In genomic region chr6:42103218-42103617, GRCh38 we compare ENCODE assay signal across 15 cellular contexts. TPM values are rescaled to one million over a fixed set of nuclear protein-coding genes. Genes with fewer than 3 reads are reported as not detected.
DNase-seq lines count a peak whose midpoint lies in the region; ATAC-seq, FAIRE-seq and TF ChIP-seq lines count a peak whose summit lies in the region.
"Had no signal": no experiment of that assay in that cellular context is flagged by ENCODE, and none has a peak within 500 bp of the region (broad histone marks: within the 10 kb centered on the region; RNA-seq: fewer than 3 reads in every experiment).

No MANE protein-coding gene starts in this region.

- H2AFZ ChIP-seq in hepatocyte = no peak overlapping the region

- H3K27me3 Mint-ChIP-seq in activated CD4-positive, alpha-beta T cell treated with anti-CD3 and anti-CD28 coated beads for 36 hours = peaks cover 2% of the 10 kb centered on the region

- H3K4me3 Mint-ChIP-seq in activated CD4-positive, alpha-beta T cell treated with anti-CD3 and anti-CD28 coated beads for 36 hours = peak overlapping the region; percentile 61

- no peaks in the 10 kb centered on the region for H3K36me3 Mint-ChIP-seq in activated CD4-positive, alpha-beta T cell treated with anti-CD3 and anti-CD28 coated beads for 36 hours (ENCODE audit: low read depth)

- H3K4me2 ChIP-seq in hepatocyte = peak overlapping the region; percentile 68

- H3K27ac Mint-ChIP-seq in activated CD4-positive, alpha-beta T cell treated with anti-CD3 and anti-CD28 coated beads for 36 hours = no peak overlapping the region

- CTCF ChIA-PET in activated CD4-positive, alpha-beta T cell treated with anti-CD3 and anti-CD28 coated beads for 36 hours (lab: Charles Lee) = interaction anchor here (0.6 to 2.5 kb wide), 20 partner anchors 7 to 429 kb away, joined by 3 to 16 read pairs (median 6); no protein-coding TSS in a partner anchor
- CTCF ChIA-PET in RWPE1 (lab: Yijun Ruan, JAX) = interaction anchor here (0.6 kb wide), 1 partner anchor 93 kb away, joined by 3 read pairs; no protein-coding TSS in a partner anchor

- TF ChIP-seq CTCF in RWPE1 (conservative IDR thresholded peaks at IDR 0.05; ENCODE audit: low read depth) (no peak), hepatocyte (IDR thresholded peaks at IDR 0.05; ENCODE audit: poor library complexity) (no peak), omental fat pad (IDR thresholded peaks at IDR 0.05) (no peak)

- no peaks in the 10 kb centered on the region for H3K36me3 ChIP-seq in hepatocyte (replicated peaks; ENCODE audit: insufficient read depth, low read depth)
- H3K36me3 ChIP-seq in small intestine (ENCODE audit: control insufficient read depth in 2 of 2, insufficient read depth in 2 of 2, low read length in 2 of 2) = peaks cover 0 to 9% of the 10 kb centered on the region in 2 donors
- H3K36me3 ChIP-seq: gastroesophageal sphincter, WERI-Rb-1 had no signal

- H3K9me3 Mint-ChIP-seq in activated CD4-positive, alpha-beta T cell treated with anti-CD3 and anti-CD28 coated beads for 36 hours (ENCODE audit: low read depth) = no peaks in the 10 kb centered on the region

- 62% methylated on average over 8 of the region's 8 CpGs for WGBS in hepatocyte (ENCODE audit: low lambda C conversion rate, missing lambda C conversion rate)
- WGBS in small intestine, 3 donors = 22 to 63% (median 43%) methylated on average over 8 of the region's 8 CpGs

- peaks cover 59% of the 10 kb centered on the region for H3K4me1 ChIP-seq in hepatocyte (ENCODE audit: insufficient read depth)
- H3K4me1 ChIP-seq in small intestine (ENCODE audit: control insufficient read depth in 2 of 2, insufficient read depth in 1 of 2, low read depth in 1 of 2, low read length in 1 of 2) = peaks cover 5 to 8% of the 10 kb centered on the region in 2 donors

- H3K9me3 ChIP-seq in hepatocyte (ENCODE audit: low read depth) (no peaks in the 10 kb centered on the region), small intestine (ENCODE audit: control insufficient read depth, low read depth) (no peaks in the 10 kb centered on the region)
- H3K9me3 ChIP-seq: body of pancreas, gastroesophageal sphincter had no signal

- no peak for ATAC-seq in activated CD4-positive, alpha-beta T cell treated with anti-CD3 and anti-CD28 coated beads for 36 hours
- no peak for ATAC-seq in GM21529 (IDR thresholded peaks at IDR 0.05; ENCODE audit: unreplicated experiment)
- ATAC-seq in omental fat pad (ENCODE audit: low FRiP score) = no peak
- ATAC-seq: body of pancreas had no signal

- H3K9me2 ChIP-seq in hepatocyte (replicated peaks; ENCODE audit: insufficient read depth) = no peaks in the 10 kb centered on the region

- H4K20me1 ChIP-seq in hepatocyte (ENCODE audit: insufficient read depth, poor library complexity, severe bottlenecking) = no peaks in the 10 kb centered on the region

- H3K27me3 ChIP-seq in hepatocyte (no peaks in the 10 kb centered on the region), small intestine (ENCODE audit: control insufficient read depth in 2 of 2, insufficient read depth in 2 of 2, low read length in 2 of 2) (no peaks in the 10 kb centered on the region)
- H3K27me3 ChIP-seq: body of pancreas had no signal

- FAIRE-seq in small intestine (lab: Jason Lieb, UNC) = no peak

- H3K4me1 Mint-ChIP-seq in activated CD4-positive, alpha-beta T cell treated with anti-CD3 and anti-CD28 coated beads for 36 hours = peaks cover 33% of the 10 kb centered on the region

- H3K79me2 ChIP-seq in hepatocyte = peaks cover 2% of the 10 kb centered on the region

- POLR2A ChIA-PET in activated CD4-positive, alpha-beta T cell treated with anti-CD3 and anti-CD28 coated beads for 36 hours (lab: Charles Lee) = no interaction called here
- POLR2A ChIA-PET in RWPE1 (lab: Yijun Ruan, JAX; ENCODE audit: low non-redundant PET) = no interaction called here

- H3K4me3 ChIP-seq in hepatocyte (no peak overlapping the region), small intestine (ENCODE audit: low read depth in 1 of 2, low read length in 2 of 2) (no peak overlapping the region)
- H3K4me3 ChIP-seq: body of pancreas had no signal

- H3K27ac ChIP-seq in RWPE1 (peak overlapping the region; percentile 98), hepatocyte (peak overlapping the region; percentile 84), small intestine (ENCODE audit: low read depth in 1 of 2, low read length in 1 of 2) (peak overlapping the region in 1 of 2 donors; percentile 28)
- H3K27ac ChIP-seq: body of pancreas, WERI-Rb-1 had no signal

- intact Hi-C loops in activated CD4-positive, alpha-beta T cell treated with anti-CD3 and anti-CD28 coated beads for 36 hours (cut with DNase I, micrococcal nuclease) = loop anchor here in 1 of 2 experiments (5.0 kb wide), 1 partner anchor 211 kb away; no protein-coding TSS in a partner anchor

- no peak for DNase-seq in activated CD4-positive, alpha-beta T cell treated with anti-CD3 and anti-CD28 coated beads for 36 hours
- no peak for DNase-seq in activated CD4-positive, alpha-beta T cell treated with anti-CD3 and anti-CD28 coated beads, Interleukin-2, amount 50 U/mL, for 4 hours
- DNase-seq in RWPE1 (ENCODE audit: low spot score) (no peak), hepatocyte (ENCODE audit: low spot score) (no peak), small intestine (peak; percentile 66), omental fat pad (ENCODE audit: low spot score) (no peak), putamen (ENCODE audit: low spot score) (no peak)
- DNase-seq: body of pancreas, kidney glomerular epithelial cell, NCI-H2171, WERI-Rb-1 had no signal

RNA-seq across cellular contexts. Expression of gene C6orf132, which starts 39.2 kb away (rescaled TPM):
- under 1 TPM; 0.14 TPM for total RNA-seq in activated CD4-positive, alpha-beta T cell treated with anti-CD3 and anti-CD28 coated beads for 36 hours
- total RNA-seq in hepatocyte = 11.6 and 12.5 TPM in 2 replicates
- 9.4 and 10.5 TPM in 2 replicates for polyA plus RNA-seq in hepatocyte
- polyA plus RNA-seq in small intestine = 100 to 1,000 TPM in 2 of 3 donors, 10 to 100 TPM in 1; 44.1 to 198 (median 119) TPM
- total RNA-seq in omental fat pad = 10 to 100 TPM in 1 of 4 donors, 1 to 10 TPM in 3; 3.0 to 19.0 (median 3.6) TPM
- total RNA-seq: A172, SK-MEL-5 had no signal

RNA-seq across cellular contexts. Expression of gene TAF8, which starts 52.9 kb away (rescaled TPM):
- 10 to 100 TPM; 52.3 to 53.1 TPM for total RNA-seq in activated CD4-positive, alpha-beta T cell treated with anti-CD3 and anti-CD28 coated beads for 36 hours
- total RNA-seq in hepatocyte = 16.7 and 25.1 TPM in 2 replicates
- polyA plus RNA-seq in hepatocyte = 12.6 and 14.0 TPM in 2 replicates
- polyA plus RNA-seq in small intestine = 10 to 100 TPM in 1 of 3 donors, 1 to 10 TPM in 2; 6.7 to 14.4 (median 7.3) TPM
- total RNA-seq in omental fat pad = 10 to 100 TPM; 24.3 to 41.4 (median 26.1) TPM
